ENCODE assay signal across 1 cellular context in the genomic region with DNA sequence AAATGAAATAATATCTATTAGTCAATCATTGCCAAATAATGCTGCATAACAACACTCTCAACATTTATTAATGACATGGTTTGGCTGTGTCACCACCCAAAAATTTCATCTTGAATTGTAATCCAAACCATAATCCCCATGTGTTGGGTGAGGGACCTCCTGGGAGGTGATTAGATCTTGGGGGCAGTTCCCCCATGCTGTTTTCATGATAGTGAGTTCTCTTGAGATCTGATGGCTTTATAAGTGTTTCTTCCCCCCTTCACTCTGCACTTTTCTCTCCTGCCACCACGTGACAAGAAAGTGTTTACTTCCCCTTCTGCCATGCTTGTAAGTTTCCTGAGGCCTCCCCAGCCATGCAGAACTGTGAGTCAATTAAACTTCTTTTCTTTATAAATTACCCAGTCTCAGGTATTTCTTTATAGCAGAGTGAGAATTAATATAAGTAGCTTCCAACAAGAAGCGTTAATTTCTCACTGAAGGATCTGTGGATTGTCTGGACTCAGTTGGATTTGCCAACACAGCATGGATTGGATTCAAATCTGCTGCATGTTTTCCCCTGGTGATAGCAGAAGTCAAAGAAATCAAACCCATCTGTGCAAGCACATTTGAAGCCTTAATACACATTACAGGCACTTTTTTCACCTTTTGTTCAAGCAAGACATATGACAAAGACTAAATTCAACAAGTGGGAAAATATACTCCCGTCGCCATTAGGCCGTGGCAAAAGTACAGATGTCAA.
TF ChIP-seq lines count a peak whose summit lies in the region.

No MANE protein-coding gene starts in this region.

TF ChIP-seq in SK-N-SH, 30 proteins besides CTCF, POLR2A, EP300 and RAD21 (continued from another document):
- 0 out of 2 replicates have a peak, but pooled peaks have one; percentile 13 for TF ChIP-seq TCF12 (IDR thresholded peaks at IDR 0.05)
